Comparison of ENCODE assay signal across 9 cellular contexts in genomic region chr16:4976079-4976478, GRCh38. TPM values are rescaled to one million over a fixed set of nuclear protein-coding genes. Genes with fewer than 3 reads are reported as not detected.
DNase-seq lines count a peak whose midpoint lies in the region; ATAC-seq and TF ChIP-seq lines count a peak whose summit lies in the region.
"Had no signal": no experiment of that assay in that cellular context is flagged by ENCODE, and none has a peak within 500 bp of the region (broad histone marks: within the 10 kb centered on the region; RNA-seq: fewer than 3 reads in every experiment).

No MANE protein-coding gene starts in this region.

- intact Hi-C loops in colonic mucosa (cut with DNase I): no loop called here
- intact Hi-C loops in CD4-positive, alpha-beta memory T cell (cut with micrococcal nuclease): no loop called here

- no peak overlapping the region for H3K4me3 Mint-ChIP-seq in stimulated activated naive B cell treated with anti-CD40 and anti-IgM and Interleukin-4, amounts not matched to agents 10 μg/mL and 1 μg/mL and 100 μg/mL, for 72 hours
- no peak overlapping the region for H3K4me3 Mint-ChIP-seq in CD4-positive, alpha-beta memory T cell

- H3K9me3 ChIP-seq in colonic mucosa: no peaks in the 10 kb centered on the region
- H3K9me3 ChIP-seq in CD4-positive, alpha-beta memory T cell (ENCODE audit: control insufficient read depth in 1 of 2, low read length in 2 of 2): no peaks in the 10 kb centered on the region
- H3K9me3 ChIP-seq: right atrium auricular region had no signal

- no peak for TF ChIP-seq CTCF in colonic mucosa (IDR thresholded peaks at IDR 0.05)

- DNase-seq in NOMO-1 treated with dmso at 0.1 percent for 144 hours (lab: John Stamatoyannopoulos, UW; ENCODE audit: unreplicated experiment) (peak; percentile 64), T-helper 2 cell (no peak), colonic mucosa (no peak), T1000 (lab: John Stamatoyannopoulos, UW) (no peak)
- DNase-seq in stimulated activated naive B cell treated with anti-CD40 and anti-IgM and Interleukin-4, amounts not matched to agents 10 μg/mL and 1 μg/mL and 100 μg/mL, for 72 hours: peak; percentile 44
- no peak for DNase-seq in CD4-positive, alpha-beta memory T cell

- no peak overlapping the region for H3K9ac ChIP-seq in colonic mucosa (ENCODE audit: low read depth in 2 of 2, low read length in 2 of 2)

- H3K4me1 Mint-ChIP-seq in stimulated activated naive B cell treated with anti-CD40 and anti-IgM and Interleukin-4, amounts not matched to agents 10 μg/mL and 1 μg/mL and 100 μg/mL, for 72 hours: peaks cover 4 to 7% of the 10 kb centered on the region in 2 donors
- H3K4me1 Mint-ChIP-seq in CD4-positive, alpha-beta memory T cell: no peaks in the 10 kb centered on the region

- no peaks in the 10 kb centered on the region for H3K27me3 ChIP-seq in colonic mucosa
- H3K27me3 ChIP-seq in CD4-positive, alpha-beta memory T cell (ENCODE audit: insufficient read depth, low read length): no peaks in the 10 kb centered on the region
- H3K27me3 ChIP-seq: right atrium auricular region had no signal

- H3K36me3 ChIP-seq in colonic mucosa: no peaks in the 10 kb centered on the region
- no peaks in the 10 kb centered on the region for H3K36me3 ChIP-seq in CD4-positive, alpha-beta memory T cell (ENCODE audit: insufficient read depth, low read length)
- H3K36me3 ChIP-seq: right atrium auricular region had no signal

- H3K4me3 ChIP-seq in colonic mucosa: no peak overlapping the region
- H3K4me3 ChIP-seq in CD4-positive, alpha-beta memory T cell (ENCODE audit: low read length in 2 of 2): no peak overlapping the region
- H3K4me3 ChIP-seq: right atrium auricular region had no signal

- CTCF ChIA-PET in CD4-positive, alpha-beta memory T cell (lab: Charles Lee; ENCODE audit: partially characterized antibody): no interaction called here

- H3K4me1 ChIP-seq in colonic mucosa: no peaks in the 10 kb centered on the region
- H3K4me1 ChIP-seq in CD4-positive, alpha-beta memory T cell (ENCODE audit: insufficient read depth, low read length): no peaks in the 10 kb centered on the region
- H3K4me1 ChIP-seq: right atrium auricular region had no signal

- POLR2A ChIA-PET in CD4-positive, alpha-beta memory T cell (lab: Charles Lee; ENCODE audit: partially characterized antibody): no interaction called here

- ATAC-seq in GM19324 (IDR thresholded peaks at IDR 0.05; ENCODE audit: low FRiP score, unreplicated experiment) (peak; percentile 84), HG02943 (IDR thresholded peaks at IDR 0.05; ENCODE audit: low read depth, unreplicated experiment) (peak; percentile 95)
- ATAC-seq in stimulated activated naive B cell treated with anti-CD40 and anti-IgM and Interleukin-4, amounts not matched to agents 10 μg/mL and 1 μg/mL and 100 μg/mL, for 72 hours (replicated peaks): peak; percentile 99 to 100

- peaks cover 21 to 23% of the 10 kb centered on the region in 2 donors for H3K27me3 Mint-ChIP-seq in stimulated activated naive B cell treated with anti-CD40 and anti-IgM and Interleukin-4, amounts not matched to agents 10 μg/mL and 1 μg/mL and 100 μg/mL, for 72 hours
- peaks cover 13 to 14% of the 10 kb centered on the region in 2 donors for H3K27me3 Mint-ChIP-seq in CD4-positive, alpha-beta memory T cell

- H3K27ac Mint-ChIP-seq in stimulated activated naive B cell treated with anti-CD40 and anti-IgM and Interleukin-4, amounts not matched to agents 10 μg/mL and 1 μg/mL and 100 μg/mL, for 72 hours: no peak overlapping the region
- no peak overlapping the region for H3K27ac Mint-ChIP-seq in CD4-positive, alpha-beta memory T cell

- no peak overlapping the region for H3K27ac ChIP-seq in colonic mucosa
- no peak overlapping the region for H3K27ac ChIP-seq in CD4-positive, alpha-beta memory T cell (ENCODE audit: low read depth, low read length)
- H3K27ac ChIP-seq: right atrium auricular region had no signal

- H3K36me3 Mint-ChIP-seq in stimulated activated naive B cell treated with anti-CD40 and anti-IgM and Interleukin-4, amounts not matched to agents 10 μg/mL and 1 μg/mL and 100 μg/mL, for 72 hours: peaks cover 0 to 2% of the 10 kb centered on the region in 2 donors
- peaks cover 0 to 4% of the 10 kb centered on the region in 2 donors for H3K36me3 Mint-ChIP-seq in CD4-positive, alpha-beta memory T cell

- peaks cover 0 to 2% of the 10 kb centered on the region in 2 donors for H3K9me3 Mint-ChIP-seq in stimulated activated naive B cell treated with anti-CD40 and anti-IgM and Interleukin-4, amounts not matched to agents 10 μg/mL and 1 μg/mL and 100 μg/mL, for 72 hours
- peaks cover 0 to 8% (median 3%) of the 10 kb centered on the region in 8 donors for H3K9me3 Mint-ChIP-seq in CD4-positive, alpha-beta memory T cell

RNA-seq across cellular contexts. Expression of gene SEC14L5, which starts 17.9 kb away (rescaled TPM):
- 1 to 10 TPM in 1 of 2 donors, under 1 TPM in 1; 0.59 to 1.8 TPM for total RNA-seq in colonic mucosa
- not detected for total RNA-seq in CD4-positive, alpha-beta memory T cell
- polyA plus RNA-seq in CD4-positive, alpha-beta memory T cell: not detected

RNA-seq across cellular contexts. Expression of gene PPL, which starts 39.1 kb away (rescaled TPM):
- total RNA-seq in colonic mucosa: 10 to 100 TPM; 11.5 to 14.1 TPM
- total RNA-seq in CD4-positive, alpha-beta memory T cell: not detected
- under 1 TPM in 1 of 2 donors, not detected in 1; 0.39 TPM for polyA plus RNA-seq in CD4-positive, alpha-beta memory T cell

RNA-seq across cellular contexts. Expression of gene NAGPA, which starts 57.7 kb away (rescaled TPM):
- 10 to 100 TPM; 18.6 to 20.6 TPM for total RNA-seq in colonic mucosa
- 10 to 100 TPM; 30.7 to 33.2 TPM for total RNA-seq in CD4-positive, alpha-beta memory T cell
- 10 to 100 TPM; 32.2 to 36.8 TPM for polyA plus RNA-seq in CD4-positive, alpha-beta memory T cell

Comparison
In these comparisons a context has a peak if more than half of its experiments do, and no peak if none do; other contexts are left out.
1. DNase-seq: peak in NOMO-1 treated with dmso at 0.1 percent for 144 hours (single experiment) and stimulated activated naive B cell treated with anti-CD40 and anti-IgM and Interleukin-4, amounts not matched to agents 10 μg/mL and 1 μg/mL and 100 μg/mL, for 72 hours (single experiment); none in T-helper 2 cell (0 of 5), colonic mucosa (single experiment), T1000 (single experiment) and CD4-positive, alpha-beta memory T cell (0 of 5).
2. RNA of gene PPL, which starts 39.1 kb away (total RNA-seq): 11.5 to 14.1 TPM in colonic mucosa; not detected in CD4-positive, alpha-beta memory T cell; every median in the first group is over 10 times any median in the second.
3. Peak in every context shown above with its lines, with median percentiles within 50 percentile points of each other: ATAC-seq.